ENCODE assay signal across 1 cellular context in the genomic region with DNA sequence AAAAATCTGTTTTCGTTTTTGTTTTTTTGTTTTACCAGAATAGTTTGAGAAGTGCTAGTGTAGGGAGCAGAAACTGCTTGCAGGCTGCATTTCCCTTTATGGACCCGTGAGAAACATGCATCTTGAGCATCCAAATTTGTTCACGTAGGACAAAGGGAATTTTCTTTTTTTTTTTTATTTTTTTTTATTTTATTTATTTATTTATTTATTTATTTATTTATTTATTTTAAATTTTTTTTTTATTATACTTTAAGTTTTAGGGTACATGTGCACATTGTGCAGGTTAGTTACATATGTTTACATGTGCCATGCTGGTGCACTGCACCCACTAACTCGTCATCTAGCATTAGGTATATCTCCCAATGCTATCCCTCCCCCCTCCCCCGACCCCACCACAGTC.
TF ChIP-seq lines count a peak whose summit lies in the region.

No MANE protein-coding gene starts in this region.

TF ChIP-seq in HEK293, 187 proteins besides CTCF, POLR2A, EP300 and RAD21 (continued from another document):
- TF ChIP-seq, protein P1, sequence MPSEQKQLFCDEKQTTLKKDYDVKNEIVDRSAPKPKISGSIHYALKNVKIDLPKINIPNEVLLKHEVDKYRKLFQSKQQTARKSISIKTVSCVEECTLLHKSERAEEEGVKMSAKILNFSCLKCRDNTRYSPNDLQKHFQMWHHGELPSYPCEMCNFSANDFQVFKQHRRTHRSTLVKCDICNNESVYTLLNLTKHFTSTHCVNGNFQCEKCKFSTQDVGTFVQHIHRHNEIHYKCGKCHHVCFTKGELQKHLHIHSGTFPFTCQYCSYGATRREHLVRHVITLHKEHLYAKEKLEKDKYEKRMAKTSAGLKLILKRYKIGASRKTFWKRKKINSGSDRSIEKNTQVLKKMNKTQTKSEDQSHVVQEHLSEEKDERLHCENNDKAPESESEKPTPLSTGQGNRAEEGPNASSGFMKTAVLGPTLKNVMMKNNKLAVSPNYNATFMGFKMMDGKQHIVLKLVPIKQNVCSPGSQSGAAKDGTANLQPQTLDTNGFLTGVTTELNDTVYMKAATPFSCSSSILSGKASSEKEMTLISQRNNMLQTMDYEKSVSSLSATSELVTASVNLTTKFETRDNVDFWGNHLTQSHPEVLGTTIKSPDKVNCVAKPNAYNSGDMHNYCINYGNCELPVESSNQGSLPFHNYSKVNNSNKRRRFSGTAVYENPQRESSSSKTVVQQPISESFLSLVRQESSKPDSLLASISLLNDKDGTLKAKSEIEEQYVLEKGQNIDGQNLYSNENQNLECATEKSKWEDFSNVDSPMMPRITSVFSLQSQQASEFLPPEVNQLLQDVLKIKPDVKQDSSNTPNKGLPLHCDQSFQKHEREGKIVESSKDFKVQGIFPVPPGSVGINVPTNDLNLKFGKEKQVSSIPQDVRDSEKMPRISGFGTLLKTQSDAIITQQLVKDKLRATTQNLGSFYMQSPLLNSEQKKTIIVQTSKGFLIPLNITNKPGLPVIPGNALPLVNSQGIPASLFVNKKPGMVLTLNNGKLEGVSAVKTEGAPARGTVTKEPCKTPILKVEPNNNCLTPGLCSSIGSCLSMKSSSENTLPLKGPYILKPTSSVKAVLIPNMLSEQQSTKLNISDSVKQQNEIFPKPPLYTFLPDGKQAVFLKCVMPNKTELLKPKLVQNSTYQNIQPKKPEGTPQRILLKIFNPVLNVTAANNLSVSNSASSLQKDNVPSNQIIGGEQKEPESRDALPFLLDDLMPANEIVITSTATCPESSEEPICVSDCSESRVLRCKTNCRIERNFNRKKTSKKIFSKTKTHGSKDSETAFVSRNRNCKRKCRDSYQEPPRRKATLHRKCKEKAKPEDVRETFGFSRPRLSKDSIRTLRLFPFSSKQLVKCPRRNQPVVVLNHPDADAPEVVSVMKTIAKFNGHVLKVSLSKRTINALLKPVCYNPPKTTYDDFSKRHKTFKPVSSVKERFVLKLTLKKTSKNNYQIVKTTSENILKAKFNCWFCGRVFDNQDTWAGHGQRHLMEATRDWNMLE (tag by site-specific recombination; conservative IDR thresholded peaks at IDR 0.05; ENCODE audit: low read depth): peak; percentile 51; the same call in 1 of the 2 replicates
- TF ChIP-seq ZNF426 (tag by site-specific recombination; IDR thresholded peaks at IDR 0.05) (peak; percentile 28), ZNF623 (tag by site-specific recombination; IDR thresholded peaks at IDR 0.05) (0 out of 2 replicates have a peak, but pooled peaks have one; percentile 10)
